ENCODE assay signal across 26 cellular contexts in genomic region chr9:88604836-88605499, GRCh38.
DNase-seq lines count a peak whose midpoint lies in the region; ATAC-seq, FAIRE-seq and TF ChIP-seq lines count a peak whose summit lies in the region.
"Had no signal": no experiment of that assay in that cellular context is flagged by ENCODE, and none has a peak within 500 bp of the region (broad histone marks: within the 10 kb centered on the region; RNA-seq: fewer than 3 reads in every experiment).

No MANE protein-coding gene starts in this region.

- H3K27ac ChIP-seq in right atrium auricular region: peak overlapping the region; percentile 33 to 35
- peak overlapping the region in 3 of 4 donors; percentile 12 to 31 (median 24) for H3K27ac ChIP-seq in gastrocnemius medialis
- H3K27ac ChIP-seq: A549, BLaER1, foreskin keratinocyte, KMS-11 had no signal

- no peaks in the 10 kb centered on the region for H3K9me3 Mint-ChIP-seq in activated CD8-positive, alpha-beta T cell treated with anti-CD3 and anti-CD28 coated beads for 36 hours
- H3K9me3 Mint-ChIP-seq: dendritic cell treated with granulocyte-macrophage colony-stimulating factor and Interleukin-4, amounts not matched to agents 40 ng/mL and 50 ng/mL, for 4 days; GM23338; stimulated activated naive CD8-positive, alpha-beta T cell treated with anti-CD3 and anti-CD28 coated beads, Interleukin-15, Interleukin-2, amounts not matched to agents 100 ng/mL and 50 ng/mL, for 24 hours had no signal

- peak; percentile 23 to 36 for ATAC-seq in gastrocnemius medialis
- ATAC-seq in activated CD8-positive, alpha-beta T cell treated with anti-CD3 and anti-CD28 coated beads for 36 hours: no peak
- ATAC-seq: A549, foreskin keratinocyte, GM23338 had no signal

- no peak for TF ChIP-seq CTCF in bronchial epithelial cell (IDR thresholded peaks at IDR 0.05; ENCODE audit: insufficient read depth, low read length, severe bottlenecking)
- no peak for TF ChIP-seq CTCF in right atrium auricular region (IDR thresholded peaks at IDR 0.05)
- no peak for TF ChIP-seq CTCF in gastrocnemius medialis (IDR thresholded peaks at IDR 0.05 in 4 of 5, conservative IDR thresholded peaks at IDR 0.05 in 1 of 5)
- no peak for TF ChIP-seq CTCF in activated CD8-positive, alpha-beta T cell treated with anti-CD3 and anti-CD28 coated beads for 36 hours (IDR thresholded peaks at IDR 0.05)

- H3K4me1 ChIP-seq in right atrium auricular region: peaks cover 0 to 20% of the 10 kb centered on the region in 2 donors
- H3K4me1 ChIP-seq in gastrocnemius medialis: peaks cover 0 to 6% of the 10 kb centered on the region in 2 donors
- H3K4me1 ChIP-seq: BLaER1, foreskin keratinocyte had no signal

- no peaks in the 10 kb centered on the region for H3K27me3 ChIP-seq in bronchial epithelial cell (ENCODE audit: control insufficient read depth, insufficient read depth, low read length)
- no peaks in the 10 kb centered on the region for H3K27me3 ChIP-seq in right atrium auricular region
- H3K27me3 ChIP-seq in gastrocnemius medialis: no peaks in the 10 kb centered on the region
- H3K27me3 ChIP-seq: BLaER1 had no signal

- no peaks in the 10 kb centered on the region for H3K4me1 Mint-ChIP-seq in activated CD8-positive, alpha-beta T cell treated with anti-CD3 and anti-CD28 coated beads for 36 hours (ENCODE audit: low read depth)
- H3K4me1 Mint-ChIP-seq: GM23338 had no signal

- CTCF ChIA-PET in activated CD8-positive, alpha-beta T cell treated with anti-CD3 and anti-CD28 coated beads for 36 hours (lab: Charles Lee): interaction anchor here (0.6 kb wide), 1 partner anchor 358 kb away, joined by 3 read pairs; no protein-coding TSS in a partner anchor

- H3K27me3 Mint-ChIP-seq in activated CD8-positive, alpha-beta T cell treated with anti-CD3 and anti-CD28 coated beads for 36 hours: peaks cover 13% of the 10 kb centered on the region

- no peaks in the 10 kb centered on the region for H3K9me3 ChIP-seq in right atrium auricular region
- H3K9me3 ChIP-seq in gastrocnemius medialis: no peaks in the 10 kb centered on the region
- H3K9me3 ChIP-seq: A549, BLaER1 had no signal

- H3K4me3 ChIP-seq in bronchial epithelial cell (ENCODE audit: low read depth, low read length) (no peak overlapping the region), right atrium auricular region (no peak overlapping the region), gastrocnemius medialis (no peak overlapping the region)
- H3K4me3 ChIP-seq: A549, BLaER1, GM23338 had no signal

- no peak overlapping the region for H3K27ac Mint-ChIP-seq in activated CD8-positive, alpha-beta T cell treated with anti-CD3 and anti-CD28 coated beads for 36 hours
- H3K27ac Mint-ChIP-seq: dendritic cell treated with granulocyte-macrophage colony-stimulating factor and Interleukin-4, amounts not matched to agents 40 ng/mL and 50 ng/mL, for 4 days; stimulated activated naive CD8-positive, alpha-beta T cell treated with anti-CD3 and anti-CD28 coated beads, Interleukin-15, Interleukin-2, amounts not matched to agents 100 ng/mL and 50 ng/mL, for 24 hours had no signal

- in situ Hi-C loops in gastrocnemius medialis (cut with MboI; ENCODE audit: low sequenced_read_pairs in 4 of 4): no loop called here

- POLR2A ChIA-PET in activated CD8-positive, alpha-beta T cell treated with anti-CD3 and anti-CD28 coated beads for 36 hours (lab: Charles Lee): no interaction called here

- TF ChIP-seq POLR2A in gastrocnemius medialis (IDR thresholded peaks at IDR 0.05): no peak

- intact Hi-C loops in gastrocnemius medialis (cut with DNase I; ENCODE audit: low total_unique reads): no loop called here
- intact Hi-C loops in activated CD8-positive, alpha-beta T cell treated with anti-CD3 and anti-CD28 coated beads for 36 hours (cut with micrococcal nuclease): no loop called here

- H3K4me3 Mint-ChIP-seq in activated CD8-positive, alpha-beta T cell treated with anti-CD3 and anti-CD28 coated beads for 36 hours: no peak overlapping the region
- H3K4me3 Mint-ChIP-seq: dendritic cell treated with granulocyte-macrophage colony-stimulating factor and Interleukin-4, amounts not matched to agents 40 ng/mL and 50 ng/mL, for 4 days; GM23338; stimulated activated naive CD8-positive, alpha-beta T cell treated with anti-CD3 and anti-CD28 coated beads, Interleukin-15, Interleukin-2, amounts not matched to agents 100 ng/mL and 50 ng/mL, for 24 hours had no signal

- peak; percentile 62 for FAIRE-seq in bronchial epithelial cell (lab: Jason Lieb, UNC)
- FAIRE-seq in urothelium cell line (lab: Jason Lieb, UNC): no peak
- FAIRE-seq: A549, D721Med, TTC549 had no signal

- H3K36me3 ChIP-seq in bronchial epithelial cell (ENCODE audit: control insufficient read depth, insufficient read depth, low read length) (no peaks in the 10 kb centered on the region), right atrium auricular region (no peaks in the 10 kb centered on the region), gastrocnemius medialis (no peaks in the 10 kb centered on the region)
- H3K36me3 ChIP-seq: BLaER1 had no signal

- DNase-seq in HCEC 1CT (peak; percentile 18), bronchial epithelial cell (ENCODE audit: low read depth) (no peak), right atrium auricular region (ENCODE audit: low spot score) (no peak), gastrocnemius medialis (no peak), urothelium cell line (ENCODE audit: low spot score) (no peak), NCI-H2081 (lab: John Stamatoyannopoulos, UW) (no peak), EL (no peak)
- DNase-seq in activated CD8-positive, alpha-beta T cell treated with anti-CD3 and anti-CD28 coated beads for 36 hours: no peak
- DNase-seq: activated CD4-positive, alpha-beta T cell treated with anti-CD3 and anti-CD28 coated beads for 48 hours; activated CD8-positive, alpha-beta memory T cell treated with anti-CD3 and anti-CD28 coated beads, Interleukin-2, amount 50 U/mL, for 4 hours; activated effector memory CD4-positive, alpha-beta T cell treated with anti-CD3 and anti-CD28 coated beads, Interleukin-2, amount 50 U/mL, for 16 hours; anterior cingulate cortex; foreskin keratinocyte; left cardiac atrium; NCI-H2029; nucleus accumbens; RPMI8226; stimulated activated CD4-positive, alpha-beta T cell treated with anti-CD3 and anti-CD28 coated beads, Interleukin-2, amount 100 ng/mL, for 48 hours had no signal

- H3K36me3 Mint-ChIP-seq in activated CD8-positive, alpha-beta T cell treated with anti-CD3 and anti-CD28 coated beads for 36 hours (ENCODE audit: low read depth): no peaks in the 10 kb centered on the region
